In the genomic region with DNA sequence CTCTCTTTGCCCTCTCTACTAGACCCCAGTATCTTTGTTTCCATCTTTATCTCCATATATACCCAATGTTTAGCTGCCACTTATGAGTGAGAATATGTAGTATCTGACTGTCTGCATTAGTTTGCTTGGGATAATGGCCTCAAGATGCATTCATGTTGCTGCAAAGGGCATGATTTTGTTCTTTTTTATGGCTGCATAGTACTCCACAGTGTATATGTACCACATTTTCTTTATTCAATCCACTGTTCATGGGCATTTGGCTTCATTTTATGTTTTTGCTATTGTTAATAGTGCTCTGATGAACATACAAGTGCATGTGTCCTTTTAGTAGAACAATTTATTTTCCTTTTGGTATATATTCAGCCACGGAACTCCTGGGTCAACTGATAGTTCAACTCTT, we compare ENCODE assay signal across 36 cellular contexts.
"Had no signal": no experiment of that assay in that cellular context is flagged by ENCODE, and none has a peak within 500 bp of the region (broad histone marks: within the 10 kb centered on the region; RNA-seq: fewer than 3 reads in every experiment).

No MANE protein-coding gene starts in this region.

- H3K4me3 ChIP-seq: MG63 had no signal

- DNase-seq: Karpas-422, Kasumi-1, MG63, MM.1S, MV-4-11, NCI-H1048, NCI-H1092, NCI-H1092 treated with DMSO at 0.1 percent for 48 hours, NCI-H1105, NCI-H1105 treated with DMSO at 0.1 percent for 48 hours, NCI-H1417, NCI-H1417 treated with DMSO at 0.1 percent for 48 hours, NCI-H1436, NCI-H1436 treated with DMSO at 0.1 percent for 48 hours, NCI-H146, NCI-H1694, NCI-H1694 treated with DMSO at 0.1 percent for 48 hours, NCI-H187, NCI-H187 treated with DMSO at 0.1 percent for 48 hours, NCI-H1930, NCI-H2029, NCI-H2029 treated with DMSO at 0.1 percent for 48 hours, NCI-H2081, NCI-H2081 treated with DMSO at 0.1 percent for 48 hours, NCI-H2107, NCI-H2171, NCI-H2171 treated with DMSO at 0.1 percent for 48 hours, NCI-H2227 treated with DMSO at 0.1 percent for 48 hours, NCI-H226, NCI-H345, NCI-H446, NCI-H446 treated with DMSO at 0.1 percent for 48 hours, NCI-H510A, NCI-H510A treated with DMSO at 0.1 percent for 48 hours, NCI-H524, NCI-H524 treated with DMSO at 0.1 percent for 48 hours had no signal

- H3K36me3 ChIP-seq: MG63 had no signal

- H3K27me3 ChIP-seq: MG63 had no signal

- H3K9me3 ChIP-seq: MG63 had no signal
